18 cellular contexts compared by ENCODE assay signal in the genomic region with DNA sequence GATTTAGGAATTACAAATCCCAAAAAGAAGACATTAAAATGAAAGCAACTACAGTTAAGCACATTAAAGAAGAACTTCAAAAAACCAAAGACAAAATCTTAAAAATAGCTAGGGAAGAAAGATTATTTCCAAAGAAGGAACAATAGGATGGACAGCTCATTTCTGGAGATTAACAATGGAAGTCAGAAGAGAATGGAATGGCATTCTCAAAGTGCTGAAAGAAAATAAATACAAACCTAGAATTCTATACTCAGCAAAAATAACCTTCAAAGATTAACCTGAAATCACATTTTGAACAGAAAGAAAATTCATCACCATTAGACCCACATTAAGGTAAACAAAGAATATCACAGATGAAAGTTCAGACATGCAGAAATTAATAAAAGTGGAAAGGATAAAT.
A peak's percentile ranks its signal among the peaks of the same experiment; 100 is the strongest.
DNase-seq lines count a peak whose midpoint lies in the region; ATAC-seq, FAIRE-seq and TF ChIP-seq lines count a peak whose summit lies in the region.
"Had no signal": no experiment of that assay in that cellular context is flagged by ENCODE, and none has a peak within 500 bp of the region (broad histone marks: within the 10 kb centered on the region; RNA-seq: fewer than 3 reads in every experiment).

No MANE protein-coding gene starts in this region.

- H3K9ac ChIP-seq in HepG2 (ENCODE audit: insufficient read depth, low read depth, low read length), result no peak overlapping the region
- H3K9ac ChIP-seq in endodermal cell (ENCODE audit: extremely low read depth, low read length, poor library complexity, severe bottlenecking), result no peak overlapping the region
- H3K9ac ChIP-seq: BLaER1 treated with 17β-estradiol and CSF1 and Interleukin-3, amounts not matched to agents 10 nM and 100 nM; KMS-11 had no signal

- no peak overlapping the region for H3K4me3 Mint-ChIP-seq in endodermal cell
- H3K4me3 Mint-ChIP-seq: CD8-positive, alpha-beta T cell had no signal

- H2AFZ ChIP-seq in HepG2 (ENCODE audit: low read length), result no peak overlapping the region

- H3K27me3 ChIP-seq in HepG2 (ENCODE audit: control insufficient read depth in 1 of 2, insufficient read depth in 2 of 2, low read length in 2 of 2) (no peaks in the 10 kb centered on the region), right lobe of liver (no peaks in the 10 kb centered on the region), endodermal cell (ENCODE audit: control insufficient read depth, insufficient read depth, low read length, poor library complexity, severe bottlenecking) (no peaks in the 10 kb centered on the region)
- H3K27me3 ChIP-seq: BLaER1 treated with 17β-estradiol and CSF1 and Interleukin-3, amounts not matched to agents 10 nM and 100 nM had no signal

- TF ChIP-seq POLR2A in HepG2 (IDR thresholded peaks at IDR 0.05; ENCODE audit: insufficient read depth in 1 of 2, low read depth in 2 of 2, low read length in 2 of 2) (no peak), right lobe of liver (IDR thresholded peaks at IDR 0.05) (no peak)

- H3K4me2 ChIP-seq in HepG2 (ENCODE audit: low read depth, low read length), result no peak overlapping the region
- H3K4me2 ChIP-seq: BLaER1 treated with 17β-estradiol and CSF1 and Interleukin-3, amounts not matched to agents 10 nM and 100 nM; KMS-11 had no signal

- TF ChIP-seq CTCF in HepG2 (CRISPR knock-in tag; IDR thresholded peaks at IDR 0.05) (no peak), right lobe of liver (IDR thresholded peaks at IDR 0.05) (no peak), endodermal cell (conservative IDR thresholded peaks at IDR 0.05) (no peak), foreskin fibroblast (IDR thresholded peaks at IDR 0.05; ENCODE audit: low read depth, low read length) (no peak)

- POLR2A ChIA-PET in HepG2 (lab: Yijun Ruan, JAX), result interaction anchor here (1.3 kb wide), 1 partner anchor 229 kb away, joined by 3 read pairs; the partner anchor contains the start of gene HDAC4

- H3K79me2 ChIP-seq in HepG2 (ENCODE audit: insufficient read depth, low read length), result no peaks in the 10 kb centered on the region

- CTCF ChIA-PET in HepG2 (lab: Yijun Ruan, JAX; ENCODE audit: low intra/inter-chr PET ratio, low total read pairs), result no interaction called here

- H3K27ac Mint-ChIP-seq in endodermal cell, result no peak overlapping the region
- H3K27ac Mint-ChIP-seq: CD8-positive, alpha-beta T cell had no signal

- ATAC-seq in HepG2, result no peak
- ATAC-seq in right lobe of liver, result no peak
- ATAC-seq in GM18519 (IDR thresholded peaks at IDR 0.05; ENCODE audit: low FRiP score, unreplicated experiment), result no peak
- ATAC-seq: CD8-positive, alpha-beta T cell had no signal

- intact Hi-C loops in HepG2 (cut with micrococcal nuclease; ENCODE audit: unreplicated experiment) (no loop called here), right lobe of liver (cut with DNase I) (no loop called here)

- FAIRE-seq in HepG2 (lab: Jason Lieb, UNC), result peak; percentile 43
- FAIRE-seq: H54 had no signal

- H3K27ac ChIP-seq in HepG2 (ENCODE audit: extremely low read length, insufficient read depth, low read length) (no peak overlapping the region), right lobe of liver (no peak overlapping the region), endodermal cell (ENCODE audit: low read depth, low read length) (no peak overlapping the region), caudate nucleus (ENCODE audit: low read depth, low read length) (no peak overlapping the region)
- H3K27ac ChIP-seq: BLaER1 treated with 17β-estradiol and CSF1 and Interleukin-3, amounts not matched to agents 10 nM and 100 nM; KMS-11 had no signal

- H3K27me3 Mint-ChIP-seq in endodermal cell (ENCODE audit: insufficient read depth), result no peaks in the 10 kb centered on the region

- no peak overlapping the region for H3K4me3 ChIP-seq in HepG2 (replicated peaks in 1 of 3; ENCODE audit: insufficient read depth in 1 of 3, low read depth in 2 of 3, low read length in 3 of 3)
- H3K4me3 ChIP-seq in right lobe of liver, result no peak overlapping the region
- H3K4me3 ChIP-seq in endodermal cell (ENCODE audit: low read length), result peak overlapping the region; percentile 1
- H3K4me3 ChIP-seq in foreskin fibroblast (ENCODE audit: low read depth in 1 of 2, low read length in 2 of 2), result no peak overlapping the region
- H3K4me3 ChIP-seq: BLaER1 treated with 17β-estradiol and CSF1 and Interleukin-3, amounts not matched to agents 10 nM and 100 nM had no signal

- no peak for DNase-seq in HepG2 (ENCODE audit: low spot score)
- no peak for DNase-seq in right lobe of liver
- DNase-seq in OCI-M1 (lab: John Stamatoyannopoulos, UW), result peak; percentile 4
- DNase-seq in endodermal cell, result no peak
- DNase-seq in caudate nucleus (lab: John Stamatoyannopoulos, UW), result no peak
- DNase-seq in foreskin fibroblast, result no peak
- DNase-seq: Calu3; CD8-positive, alpha-beta T cell; NCI-H1092 treated with DMSO at 0.1 percent for 48 hours; NCI-H146; NCI-H2029 treated with DMSO at 0.1 percent for 48 hours; NCI-H446 treated with DMSO at 0.1 percent for 48 hours; NCI-H69; Right ventricle myocardium superior had no signal

- TF ChIP-seq EP300 in HepG2 (IDR thresholded peaks at IDR 0.05; ENCODE audit: low read depth in 2 of 2, low read length in 2 of 2) (no peak), HepG2 (CRISPR knock-in tag; IDR thresholded peaks at IDR 0.05; ENCODE audit: borderline replicate concordance) (no peak)

- TF ChIP-seq RAD21 in HepG2 (CRISPR knock-in tag; IDR thresholded peaks at IDR 0.05), result no peak

- H3K4me1 ChIP-seq in HepG2 (ENCODE audit: insufficient read depth, low read length) (no peaks in the 10 kb centered on the region), right lobe of liver (no peaks in the 10 kb centered on the region), endodermal cell (ENCODE audit: control insufficient read depth, insufficient read depth, low read length) (no peaks in the 10 kb centered on the region)

- no TSS peak for BruUV-seq in HepG2 (replicated peaks; lab: Mats Ljungman, UMichigan)

- in situ Hi-C loops in HepG2 (cut with HindIII; ENCODE audit: extremely low pct_ligation_motif_present, low pct_unique_long_range_greater_than_20kb), result no loop called here

- no peaks in the 10 kb centered on the region for H4K20me1 ChIP-seq in HepG2 (ENCODE audit: insufficient read depth, low read length)

- peaks cover 17% of the 10 kb centered on the region for H3K9me3 ChIP-seq in HepG2 (ENCODE audit: low read length)
- H3K9me3 ChIP-seq in right lobe of liver, result peaks cover 0 to 4% (median 0%) of the 10 kb centered on the region in 4 donors
- H3K9me3 ChIP-seq in endodermal cell (ENCODE audit: control insufficient read depth, low read length), result peaks cover 47% of the 10 kb centered on the region

- H3K4me1 Mint-ChIP-seq in endodermal cell, result no peaks in the 10 kb centered on the region

- H3K36me3 ChIP-seq in HepG2 (replicated peaks in 1 of 2; ENCODE audit: control insufficient read depth in 1 of 2, insufficient read depth in 2 of 2, low read length in 2 of 2) (peaks cover 2 to 33% of the 10 kb centered on the region in 2 experiments; a peak in 3 of 5 replicates), right lobe of liver (peaks cover 0 to 4% (median 0%) of the 10 kb centered on the region in 4 donors), endodermal cell (ENCODE audit: control insufficient read depth, insufficient read depth, low read length) (peaks cover 8% of the 10 kb centered on the region)

- peaks cover 61% of the 10 kb centered on the region for H3K36me3 Mint-ChIP-seq in endodermal cell (ENCODE audit: low read depth)

- peaks cover 50% of the 10 kb centered on the region for H3K9me3 Mint-ChIP-seq in endodermal cell

TF ChIP-seq in HepG2, 621 proteins besides CTCF, POLR2A, EP300 and RAD21:
- peak; percentile 56; the same call in 1 of the 2 replicates for TF ChIP-seq MAFF (IDR thresholded peaks at IDR 0.05; ENCODE audit: low read depth, low read length)
- TF ChIP-seq ZNF317 (CRISPR knock-in tag; IDR thresholded peaks at IDR 0.05), result peak; percentile 99
- no peak for TF ChIP-seq ZNF350 (CRISPR knock-in tag; IDR thresholded peaks at IDR 0.05; ENCODE audit: borderline replicate concordance, low read depth)
- TF ChIP-seq ZNF10 (CRISPR knock-in tag; IDR thresholded peaks at IDR 0.05; ENCODE audit: borderline replicate concordance, low read depth), result no peak
- TF ChIP-seq, protein P1, sequence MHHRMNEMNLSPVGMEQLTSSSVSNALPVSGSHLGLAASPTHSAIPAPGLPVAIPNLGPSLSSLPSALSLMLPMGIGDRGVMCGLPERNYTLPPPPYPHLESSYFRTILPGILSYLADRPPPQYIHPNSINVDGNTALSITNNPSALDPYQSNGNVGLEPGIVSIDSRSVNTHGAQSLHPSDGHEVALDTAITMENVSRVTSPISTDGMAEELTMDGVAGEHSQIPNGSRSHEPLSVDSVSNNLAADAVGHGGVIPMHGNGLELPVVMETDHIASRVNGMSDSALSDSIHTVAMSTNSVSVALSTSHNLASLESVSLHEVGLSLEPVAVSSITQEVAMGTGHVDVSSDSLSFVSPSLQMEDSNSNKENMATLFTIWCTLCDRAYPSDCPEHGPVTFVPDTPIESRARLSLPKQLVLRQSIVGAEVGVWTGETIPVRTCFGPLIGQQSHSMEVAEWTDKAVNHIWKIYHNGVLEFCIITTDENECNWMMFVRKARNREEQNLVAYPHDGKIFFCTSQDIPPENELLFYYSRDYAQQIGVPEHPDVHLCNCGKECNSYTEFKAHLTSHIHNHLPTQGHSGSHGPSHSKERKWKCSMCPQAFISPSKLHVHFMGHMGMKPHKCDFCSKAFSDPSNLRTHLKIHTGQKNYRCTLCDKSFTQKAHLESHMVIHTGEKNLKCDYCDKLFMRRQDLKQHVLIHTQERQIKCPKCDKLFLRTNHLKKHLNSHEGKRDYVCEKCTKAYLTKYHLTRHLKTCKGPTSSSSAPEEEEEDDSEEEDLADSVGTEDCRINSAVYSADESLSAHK (CRISPR knock-in tag; IDR thresholded peaks at IDR 0.05; ENCODE audit: borderline replicate concordance), result no peak
- no peak for TF ChIP-seq ZNF784 (CRISPR knock-in tag; IDR thresholded peaks at IDR 0.05; ENCODE audit: borderline replicate concordance)
- TF ChIP-seq MAFK (conservative IDR thresholded peaks at IDR 0.05 in 1 of 2, IDR thresholded peaks at IDR 0.05 in 1 of 2; ENCODE audit: low read length in 2 of 2), result peak in 1 of 2 experiments; percentile 63; a peak in 2 of 4 replicates
